11 cellular contexts compared by ENCODE assay signal in the genomic region with DNA sequence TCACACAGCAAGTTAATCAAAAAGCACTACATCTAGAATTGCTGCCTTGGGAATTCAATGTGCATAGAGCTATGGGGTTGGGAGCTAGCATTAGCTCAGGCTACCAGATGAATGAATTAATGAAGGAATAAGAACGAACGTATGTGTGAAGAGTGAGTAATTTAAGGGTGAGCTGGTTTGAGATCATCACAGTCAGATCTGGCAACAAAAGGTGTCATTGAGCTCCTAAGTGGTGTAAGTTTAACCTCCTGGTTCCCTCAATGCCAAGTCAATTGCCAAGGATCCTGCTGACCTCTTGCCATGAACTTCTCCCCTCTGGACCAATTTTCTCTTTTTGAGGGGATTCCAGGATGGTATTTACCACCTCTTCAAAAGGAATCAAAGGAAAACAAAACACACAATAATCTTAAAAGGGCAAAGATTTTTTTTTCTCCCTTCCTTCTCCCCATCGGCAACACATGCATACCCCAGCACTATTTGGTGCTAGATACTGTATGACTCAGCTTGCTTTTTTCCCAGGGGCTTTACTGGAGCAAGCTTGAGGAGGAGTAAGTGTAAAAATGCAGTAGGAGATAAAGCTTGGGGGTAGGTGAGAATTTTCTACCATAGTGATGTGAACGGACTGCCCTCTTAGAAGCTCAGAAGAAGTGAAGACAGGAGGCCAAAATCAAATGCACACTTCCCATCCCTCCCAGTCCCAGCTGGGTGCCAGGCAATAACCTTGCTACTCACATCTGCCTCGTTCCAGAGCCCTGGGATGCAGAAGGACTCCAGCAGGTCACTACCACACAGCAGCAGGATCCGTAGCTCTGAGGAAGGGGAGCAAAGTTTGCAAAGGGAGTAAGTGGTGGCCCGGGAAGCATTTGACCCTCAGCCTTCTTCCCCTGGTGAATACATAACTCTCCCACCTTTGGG.
DNase-seq lines count a peak whose midpoint lies in the region; ATAC-seq and TF ChIP-seq lines count a peak whose summit lies in the region.
"Had no signal": no experiment of that assay in that cellular context is flagged by ENCODE, and none has a peak within 500 bp of the region (broad histone marks: within the 10 kb centered on the region; RNA-seq: fewer than 3 reads in every experiment).

No MANE protein-coding gene starts in this region.

- H3K4me1 ChIP-seq in PC-9 (replicated peaks; ENCODE audit: insufficient read depth) = peaks cover 75% of the 10 kb centered on the region

- no peak for TF ChIP-seq CTCF in PC-9 (conservative IDR thresholded peaks at IDR 0.05)

- H3K27me3 ChIP-seq in PC-9 (ENCODE audit: insufficient read depth, low read depth) = no peaks in the 10 kb centered on the region

- no peaks in the 10 kb centered on the region for H3K9me3 ChIP-seq in PC-9 (ENCODE audit: insufficient read depth, low read depth)

- H3K4me3 ChIP-seq in PC-9 = no peak overlapping the region

- peaks cover 44% of the 10 kb centered on the region for H3F3A ChIP-seq in PC-9 (ENCODE audit: insufficient read depth, low read depth)

- 0 out of 2 replicates have a peak, but pooled peaks cover 3% of the 10 kb centered on the region for H3K79me2 ChIP-seq in PC-9 (ENCODE audit: low read depth)

- H2AFZ ChIP-seq in PC-9 = no peak overlapping the region

- H4K20me1 ChIP-seq in PC-9 (ENCODE audit: insufficient read depth) = no peaks in the 10 kb centered on the region

- intact Hi-C loops in PC-9 (cut with micrococcal nuclease; ENCODE audit: unreplicated experiment) = loop anchor here (10.0 kb wide), 1 partner anchor 1193 kb away; no protein-coding TSS in a partner anchor

- no TSS peak for BruUV-seq in PC-9 (replicated peaks; lab: Mats Ljungman, UMichigan)

- no peaks in the 10 kb centered on the region for H3K9me2 ChIP-seq in PC-9 (ENCODE audit: insufficient read depth)

- peak overlapping the region; percentile 57 for H3K4me2 ChIP-seq in PC-9

- no peaks in the 10 kb centered on the region for H3K36me3 ChIP-seq in PC-9 (ENCODE audit: low read depth)

- H3K27ac ChIP-seq in PC-9 = peak overlapping the region; percentile 96

- DNase-seq in EL (peak; percentile 78), PC-9 (no peak), fibroblast of peridontal ligament (ENCODE audit: extremely low read depth) (peak; percentile 60), renal cortical epithelial cell (ENCODE audit: low read depth) (peak; percentile 74), Kasumi-1 (lab: John Stamatoyannopoulos, UW) (no peak), SW480 (ENCODE audit: low spot score) (no peak)
- DNase-seq: anterior cingulate cortex, left cardiac atrium, NCI-H1436 treated with DMSO at 0.1 percent for 48 hours had no signal

- CTCF ChIA-PET in PC-9 (lab: Charles Lee) = interaction anchor here (0.5 to 2.3 kb wide), 5 partner anchors 18 to 309 kb away, joined by 3 to 9 read pairs (median 4); no protein-coding TSS in a partner anchor

- POLR2A ChIA-PET in PC-9 (lab: Charles Lee; ENCODE audit: unreplicated experiment) = interaction anchor here (0.6 to 1.8 kb wide), 2 partner anchors 43 to 329 kb away, joined by 6 to 12 read pairs; no protein-coding TSS in a partner anchor

- ATAC-seq in GM21619 (IDR thresholded peaks at IDR 0.05; ENCODE audit: unreplicated experiment) (no peak), HG03342 (IDR thresholded peaks at IDR 0.05; ENCODE audit: unreplicated experiment) (no peak)
- ATAC-seq: left cardiac atrium had no signal

Comparison
In these comparisons a context has a peak if more than half of its experiments do, and no peak if none do; other contexts are left out.
1. DNase-seq: peak in EL (single experiment), fibroblast of peridontal ligament (single experiment) and renal cortical epithelial cell (single experiment); none in PC-9 (0 of 2), Kasumi-1 (0 of 2) and SW480 (single experiment).